10 cellular contexts compared by ENCODE assay signal in genomic region chr5:164296603-164297080, GRCh38.
DNase-seq lines count a peak whose midpoint lies in the region; ATAC-seq and TF ChIP-seq lines count a peak whose summit lies in the region.
"Had no signal": no experiment of that assay in that cellular context is flagged by ENCODE, and none has a peak within 500 bp of the region (broad histone marks: within the 10 kb centered on the region; RNA-seq: fewer than 3 reads in every experiment).

No MANE protein-coding gene starts in this region.

- ATAC-seq in HG03135 (IDR thresholded peaks at IDR 0.05; ENCODE audit: unreplicated experiment): no peak
- no peak for ATAC-seq in GM18511 (IDR thresholded peaks at IDR 0.05; ENCODE audit: unreplicated experiment)
- ATAC-seq: body of pancreas, HCT116 had no signal

- H3K27me3 Mint-ChIP-seq in type B pancreatic cell: peaks cover 7% of the 10 kb centered on the region

- no peaks in the 10 kb centered on the region for H3K9me3 ChIP-seq in cardiac muscle cell (ENCODE audit: low read depth)
- H3K9me3 ChIP-seq in right atrium auricular region: no peaks in the 10 kb centered on the region
- no peaks in the 10 kb centered on the region for H3K9me3 ChIP-seq in ectodermal cell (ENCODE audit: control insufficient read depth, low read length)
- H3K9me3 ChIP-seq: body of pancreas had no signal

- H3K36me3 ChIP-seq in cardiac muscle cell (no peaks in the 10 kb centered on the region), right atrium auricular region (no peaks in the 10 kb centered on the region), ectodermal cell (ENCODE audit: control insufficient read depth, insufficient read depth, low read length) (no peaks in the 10 kb centered on the region)

- peaks cover 8% of the 10 kb centered on the region for H3K9me3 Mint-ChIP-seq in type B pancreatic cell

- H3K27ac Mint-ChIP-seq in type B pancreatic cell: peak overlapping the region; percentile 64

- peaks cover 22% of the 10 kb centered on the region for H3K4me1 Mint-ChIP-seq in type B pancreatic cell (ENCODE audit: unreplicated experiment)

- H3K4me1 ChIP-seq in cardiac muscle cell (ENCODE audit: low read depth) (peaks cover 16% of the 10 kb centered on the region), right atrium auricular region (no peaks in the 10 kb centered on the region), ectodermal cell (ENCODE audit: control insufficient read depth, insufficient read depth, low read length) (no peaks in the 10 kb centered on the region)
- H3K4me1 ChIP-seq: body of pancreas had no signal

- H3K36me3 Mint-ChIP-seq in type B pancreatic cell: no peaks in the 10 kb centered on the region

- peak; percentile 30 to 57 for DNase-seq in cardiac muscle cell (ENCODE audit: low read depth in 1 of 2, low spot score in 1 of 2)
- no peak for DNase-seq in right atrium auricular region (ENCODE audit: low spot score)
- peak; percentile 9 to 14 for DNase-seq in lung microvascular endothelial cell (ENCODE audit: low read depth in 2 of 2)
- DNase-seq in type B pancreatic cell (ENCODE audit: extremely low spot score, unreplicated experiment): no peak
- DNase-seq in DMS53 treated with DMSO at 0.1 percent for 48 hours (lab: John Stamatoyannopoulos, UW; ENCODE audit: unreplicated experiment): no peak
- DNase-seq: body of pancreas had no signal

- TF ChIP-seq CTCF in cardiac muscle cell (IDR thresholded peaks at IDR 0.05; ENCODE audit: low read depth, low read length): no peak
- TF ChIP-seq CTCF in right atrium auricular region (IDR thresholded peaks at IDR 0.05): no peak
- no peak for TF ChIP-seq CTCF in type B pancreatic cell (conservative IDR thresholded peaks at IDR 0.05)

- H3K4me3 ChIP-seq in cardiac muscle cell: peak overlapping the region; percentile 10
- H3K4me3 ChIP-seq in right atrium auricular region: peak overlapping the region in 1 of 2 donors; percentile 4
- H3K4me3 ChIP-seq in ectodermal cell (ENCODE audit: insufficient read depth, low read depth, low read length): peak overlapping the region; percentile 23
- H3K4me3 ChIP-seq: body of pancreas had no signal

- no peak overlapping the region for H3K27ac ChIP-seq in cardiac muscle cell
- no peak overlapping the region for H3K27ac ChIP-seq in right atrium auricular region
- H3K27ac ChIP-seq in ectodermal cell (ENCODE audit: insufficient read depth, low read depth, low read length, poor library complexity, severe bottlenecking): no peak overlapping the region
- H3K27ac ChIP-seq: body of pancreas had no signal

- WGBS in ectodermal cell, 2 experiments: 8 to 10% methylated on average over 14 of the region's 14 CpGs

- H3K4me3 Mint-ChIP-seq in type B pancreatic cell: peak overlapping the region; percentile 93

- H3K27me3 ChIP-seq in cardiac muscle cell (no peaks in the 10 kb centered on the region), right atrium auricular region (no peaks in the 10 kb centered on the region), ectodermal cell (ENCODE audit: control insufficient read depth, insufficient read depth, low read length, poor library complexity, severe bottlenecking) (no peaks in the 10 kb centered on the region)
- H3K27me3 ChIP-seq: body of pancreas had no signal

Comparison
In these comparisons a context has a peak if more than half of its experiments do, and no peak if none do; other contexts are left out.
1. DNase-seq: peak in cardiac muscle cell (2 of 2) and lung microvascular endothelial cell (2 of 2); none in right atrium auricular region (single experiment), type B pancreatic cell (single experiment) and DMS53 treated with DMSO at 0.1 percent for 48 hours (single experiment).